In the genomic region with DNA sequence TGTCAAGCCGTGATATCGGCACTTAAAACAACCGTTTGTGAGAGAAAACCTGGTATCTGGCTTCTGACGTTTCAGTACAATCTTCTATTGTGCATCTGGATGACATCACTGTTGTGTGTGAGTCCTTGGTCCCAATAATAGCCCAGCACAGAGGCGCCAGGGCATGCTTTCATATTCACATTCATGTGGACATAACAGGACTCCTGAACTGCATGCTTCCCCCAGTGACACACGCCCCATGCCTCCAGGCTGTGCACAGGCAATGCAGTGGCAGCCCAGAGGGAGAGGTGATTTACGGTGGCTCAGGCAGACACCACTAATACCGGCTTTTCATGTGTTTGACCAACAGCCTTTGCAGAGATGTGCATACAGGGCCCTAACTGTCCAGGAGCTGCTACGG, we compare ENCODE assay signal across 14 cellular contexts. TPM values are rescaled to one million over a fixed set of nuclear protein-coding genes. Genes with fewer than 3 reads are reported as not detected.
DNase-seq lines count a peak whose midpoint lies in the region; ATAC-seq and TF ChIP-seq lines count a peak whose summit lies in the region.
"Had no signal": no experiment of that assay in that cellular context is flagged by ENCODE, and none has a peak within 500 bp of the region (broad histone marks: within the 10 kb centered on the region; RNA-seq: fewer than 3 reads in every experiment).

No MANE protein-coding gene starts in this region.

- no TSS peak for BruUV-seq in PC-3 (replicated peaks; lab: Mats Ljungman, UMichigan)

- peaks cover 3% of the 10 kb centered on the region; the same call in 1 of the 2 replicates for H3K27me3 ChIP-seq in PC-3 (ENCODE audit: low read length)
- H3K27me3 ChIP-seq in transverse colon, result no peaks in the 10 kb centered on the region
- H3K27me3 ChIP-seq: BLaER1, ovary had no signal

- H3K36me3 Mint-ChIP-seq in activated naive CD8-positive, alpha-beta T cell treated with anti-CD3 and anti-CD28 coated beads for 36 hours, result no peaks in the 10 kb centered on the region

- no peaks in the 10 kb centered on the region for H3K9me2 ChIP-seq in PC-3 (replicated peaks; ENCODE audit: low read length)

- DNase-seq in left ventricle myocardium superior (no peak), Right ventricle myocardium inferior (ENCODE audit: missing footprints) (no peak), PC-3 (peak; percentile 50), islet precursor cell (peak; percentile 87), NCI-H774 (lab: John Stamatoyannopoulos, UW) (no peak), transverse colon (no peak)
- DNase-seq in activated naive CD8-positive, alpha-beta T cell treated with anti-CD3 and anti-CD28 coated beads for 36 hours, result no peak
- DNase-seq: activated CD4-positive, CD25-positive, alpha-beta regulatory T cell; activated T-cell treated with anti-CD3 and anti-CD28 coated beads for 4 hours; NCI-H524 treated with DMSO at 0.1 percent for 48 hours; SIG-M5 had no signal

- H3K9me3 Mint-ChIP-seq in activated naive CD8-positive, alpha-beta T cell treated with anti-CD3 and anti-CD28 coated beads for 36 hours, result no peaks in the 10 kb centered on the region

- no peak overlapping the region for H3K9ac ChIP-seq in PC-3 (ENCODE audit: low read length)
- H3K9ac ChIP-seq: BLaER1 had no signal

- no peaks in the 10 kb centered on the region for H4K20me1 ChIP-seq in PC-3 (ENCODE audit: low read length)
- H4K20me1 ChIP-seq: BLaER1 had no signal

- TF ChIP-seq CTCF in PC-3 (conservative IDR thresholded peaks at IDR 0.05; ENCODE audit: low read depth, low read length), result no peak
- TF ChIP-seq CTCF in transverse colon (IDR thresholded peaks at IDR 0.05), result no peak

- H3K27me3 Mint-ChIP-seq in activated naive CD8-positive, alpha-beta T cell treated with anti-CD3 and anti-CD28 coated beads for 36 hours, result no peaks in the 10 kb centered on the region

- H3K4me3 ChIP-seq in PC-3 (ENCODE audit: low read length) (peak overlapping the region; percentile 35; the same call in 1 of the 2 replicates), transverse colon (no peak overlapping the region)
- H3K4me3 ChIP-seq: BLaER1, ovary had no signal

- peak; percentile 71 for ATAC-seq in left ventricle myocardium superior
- ATAC-seq in Right ventricle myocardium inferior, result no peak
- ATAC-seq in PC-3, result peak; percentile 81
- no peak for ATAC-seq in GM19351 (IDR thresholded peaks at IDR 0.05; ENCODE audit: unreplicated experiment)

- H3K36me3 ChIP-seq in PC-3 (ENCODE audit: low read depth, low read length) (no peaks in the 10 kb centered on the region), transverse colon (no peaks in the 10 kb centered on the region)
- H3K36me3 ChIP-seq: BLaER1, ovary had no signal

- WGBS in transverse colon (ENCODE audit: low coverage in 1 of 2), 2 donors, result 57 to 67% methylated on average over 4 to 9 of the region's 9 CpGs

- H3K4me3 Mint-ChIP-seq in activated naive CD8-positive, alpha-beta T cell treated with anti-CD3 and anti-CD28 coated beads for 36 hours, result no peak overlapping the region

- H3K4me1 ChIP-seq in PC-3 (ENCODE audit: insufficient read depth, low read length) (peaks cover 6% of the 10 kb centered on the region; the same call in 1 of the 2 replicates), transverse colon (no peaks in the 10 kb centered on the region)

- peak overlapping the region; percentile 5; the same call in 1 of the 2 replicates for H2AFZ ChIP-seq in PC-3 (ENCODE audit: low read length)

- no peak for TF ChIP-seq POLR2A in transverse colon (IDR thresholded peaks at IDR 0.05)

- H3F3A ChIP-seq in PC-3 (ENCODE audit: low read length, unreplicated experiment), result no peaks in the 10 kb centered on the region

- no peak for TF ChIP-seq EP300 in transverse colon (IDR thresholded peaks at IDR 0.05; ENCODE audit: low read depth)

- POLR2A ChIA-PET in PC-3 (lab: Charles Lee; ENCODE audit: unreplicated experiment), result no interaction called here

- peaks cover 9% of the 10 kb centered on the region for H3K4me1 Mint-ChIP-seq in activated naive CD8-positive, alpha-beta T cell treated with anti-CD3 and anti-CD28 coated beads for 36 hours

- intact Hi-C loops in left ventricle myocardium superior (cut with micrococcal nuclease) (no loop called here), Right ventricle myocardium inferior (cut with DNase I) (no loop called here), PC-3 (cut with micrococcal nuclease) (no loop called here), transverse colon (cut with DNase I; ENCODE audit: low total_unique reads) (no loop called here)

- no peak overlapping the region for H3K27ac ChIP-seq in PC-3 (ENCODE audit: low read length)
- no peak overlapping the region for H3K27ac ChIP-seq in transverse colon
- H3K27ac ChIP-seq: BLaER1 had no signal

- H3K9me3 ChIP-seq in PC-3 (ENCODE audit: low read length) (no peaks in the 10 kb centered on the region), transverse colon (no peaks in the 10 kb centered on the region)
- H3K9me3 ChIP-seq: BLaER1, ovary had no signal

- CTCF ChIA-PET in PC-3 (lab: Charles Lee), result no interaction called here

- no peak overlapping the region for H3K27ac Mint-ChIP-seq in activated naive CD8-positive, alpha-beta T cell treated with anti-CD3 and anti-CD28 coated beads for 36 hours

- in situ Hi-C loops in transverse colon (cut with MboI; ENCODE audit: low pct_ligation_motif_present in 1 of 4, low pct_unique_long_range_greater_than_20kb in 1 of 4, low sequenced_read_pairs in 3 of 4), result no loop called here

- H3K4me2 ChIP-seq in PC-3 (ENCODE audit: low read length), result peak overlapping the region; percentile 45
- H3K4me2 ChIP-seq: BLaER1 had no signal

- no peaks in the 10 kb centered on the region for H3K79me2 ChIP-seq in PC-3 (ENCODE audit: low read length)

RNA-seq across cellular contexts. Expression of gene MRPL57, which starts 58.1 kb away (rescaled TPM):
- 23.7 TPM for total RNA-seq in left ventricle myocardium superior
- total RNA-seq in Right ventricle myocardium inferior, result 22.3 TPM
- total RNA-seq in PC-3 (2014; rRNA removed), result 56.4 and 92.3 TPM in 2 replicates
- total RNA-seq in activated naive CD8-positive, alpha-beta T cell treated with anti-CD3 and anti-CD28 coated beads for 36 hours, result 10 to 100 TPM; 26.1 to 26.8 TPM
- 10 to 100 TPM; 27.0 to 59.7 (median 39.2) TPM for total RNA-seq in transverse colon

RNA-seq across cellular contexts. Expression of gene SKA3, which starts 58.2 kb away (rescaled TPM):
- total RNA-seq in left ventricle myocardium superior (0.12 TPM), Right ventricle myocardium inferior (0.38 TPM), PC-3 (2014; rRNA removed) (29.0 and 32.4 TPM in 2 replicates), transverse colon (1 to 10 TPM in 2 of 4 donors, under 1 TPM in 1, not detected in 1; 1.00 to 1.6 (median 1.6) TPM)
- total RNA-seq in activated naive CD8-positive, alpha-beta T cell treated with anti-CD3 and anti-CD28 coated beads for 36 hours, result 10 to 100 TPM; 51.8 to 54.2 TPM

Comparison
In these comparisons a context has a peak if more than half of its experiments do, and no peak if none do; other contexts are left out.
1. ATAC-seq: peak in left ventricle myocardium superior (single experiment) and PC-3 (single experiment); none in Right ventricle myocardium inferior (single experiment) and GM19351 (single experiment).
2. DNase-seq: peak in PC-3 (single experiment) and islet precursor cell (single experiment); none in left ventricle myocardium superior (single experiment), Right ventricle myocardium inferior (single experiment), NCI-H774 (single experiment), activated naive CD8-positive, alpha-beta T cell treated with anti-CD3 and anti-CD28 coated beads for 36 hours (single experiment) and transverse colon (single experiment).
3. RNA of gene SKA3, which starts 58.2 kb away (total RNA-seq): 51.8 to 54.2 TPM in activated naive CD8-positive, alpha-beta T cell treated with anti-CD3 and anti-CD28 coated beads for 36 hours and 29.0 to 32.4 TPM in PC-3; 1.00 to 1.6 TPM in transverse colon, 0.38 TPM in Right ventricle myocardium inferior (single experiment) and 0.12 TPM in left ventricle myocardium superior (single experiment); every median in the first group is over 10 times any median in the second.